Comparison of ENCODE assay signal across 20 cellular contexts in the genomic region with DNA sequence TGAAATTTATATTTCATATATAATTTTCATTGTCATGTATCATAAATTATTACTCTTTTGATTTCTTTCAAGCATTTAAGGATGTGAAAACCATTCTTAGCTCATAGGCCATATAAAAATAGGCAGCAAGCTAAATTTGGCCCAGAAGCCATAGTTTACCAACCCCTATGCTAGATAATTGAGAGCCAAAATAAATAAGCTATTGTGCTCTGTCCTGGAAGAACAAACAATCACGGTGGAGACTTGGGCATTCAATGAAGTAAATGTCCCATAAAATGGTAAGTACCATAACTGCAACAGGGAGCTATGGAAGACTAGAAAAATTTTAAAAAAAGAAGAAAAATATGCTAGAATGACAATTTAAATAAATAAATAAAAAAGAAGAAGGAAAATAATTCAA.
A peak's percentile ranks its signal among the peaks of the same experiment; 100 is the strongest.
DNase-seq lines count a peak whose midpoint lies in the region; ATAC-seq, FAIRE-seq and TF ChIP-seq lines count a peak whose summit lies in the region.
"Had no signal": no experiment of that assay in that cellular context is flagged by ENCODE, and none has a peak within 500 bp of the region (broad histone marks: within the 10 kb centered on the region; RNA-seq: fewer than 3 reads in every experiment).

No MANE protein-coding gene starts in this region.

- dilution Hi-C loops in endothelial cell of umbilical vein (cut with MboI; ENCODE audit: extremely low pct_ligation_motif_present, low sequenced_read_pairs), result no loop called here

- no peak for TF ChIP-seq POLR2A in endothelial cell of umbilical vein (IDR thresholded peaks at IDR 0.05; ENCODE audit: low read depth, low read length)

- H3K27me3 ChIP-seq in endothelial cell of umbilical vein (ENCODE audit: control insufficient read depth in 2 of 2, insufficient read depth in 2 of 2, low read length in 2 of 2), result peaks cover 5% of the 10 kb centered on the region in 2 experiments
- no peaks in the 10 kb centered on the region for H3K27me3 ChIP-seq in GM23248 (replicated peaks; ENCODE audit: insufficient read depth)
- H3K27me3 ChIP-seq: body of pancreas, heart left ventricle, transverse colon had no signal

- no peak for FAIRE-seq in endothelial cell of umbilical vein (lab: Jason Lieb, UNC)

- WGBS in GM23248 (ENCODE audit: low coverage in 1 of 2, low lambda C conversion rate in 2 of 2, missing lambda C conversion rate in 2 of 2), 2 experiments, result 67 to 85% methylated on average over 1 of the region's 1 CpG

- CTCF ChIA-PET in endothelial cell of umbilical vein (lab: Charles Lee), result no interaction called here

- BruUV-seq in endothelial cell of umbilical vein (replicated peaks; lab: Mats Ljungman, UMichigan), result no TSS peak

- H3K9me3 ChIP-seq in endothelial cell of umbilical vein (replicated peaks; ENCODE audit: control insufficient read depth, insufficient read depth, low read length), result no peaks in the 10 kb centered on the region
- H3K9me3 ChIP-seq in GM23248 (ENCODE audit: low read depth), result no peaks in the 10 kb centered on the region
- H3K9me3 ChIP-seq: body of pancreas, psoas muscle, transverse colon had no signal

- no peaks in the 10 kb centered on the region for H3K36me3 ChIP-seq in endothelial cell of umbilical vein (ENCODE audit: control insufficient read depth in 2 of 2, extremely low read depth in 1 of 2, insufficient read depth in 2 of 2, low read length in 2 of 2)
- H3K36me3 ChIP-seq in GM23248 (ENCODE audit: low read depth), result no peaks in the 10 kb centered on the region
- H3K36me3 ChIP-seq: heart left ventricle, transverse colon had no signal

- no peaks in the 10 kb centered on the region for H3K79me2 ChIP-seq in endothelial cell of umbilical vein (ENCODE audit: control insufficient read depth, insufficient read depth, low read length)
- H3K79me2 ChIP-seq in GM23248 (ENCODE audit: insufficient read depth), result no peaks in the 10 kb centered on the region

- H3K9me1 ChIP-seq in endothelial cell of umbilical vein (replicated peaks; ENCODE audit: control insufficient read depth, extremely low read depth, insufficient read depth, low read length), result no peaks in the 10 kb centered on the region

- no peak for ATAC-seq in GM18517 (IDR thresholded peaks at IDR 0.05; ENCODE audit: unreplicated experiment)
- ATAC-seq: activated CD4-positive, alpha-beta T cell treated with anti-CD3 and anti-CD28 coated beads for 36 hours; body of pancreas; heart left ventricle; psoas muscle; T-helper 17 cell had no signal

- H2AFZ ChIP-seq in endothelial cell of umbilical vein (ENCODE audit: low read depth, low read length), result no peak overlapping the region
- no peak overlapping the region for H2AFZ ChIP-seq in GM23248

- H4K20me1 ChIP-seq in endothelial cell of umbilical vein (replicated peaks; ENCODE audit: control insufficient read depth, extremely low read depth, insufficient read depth, low read length) (no peaks in the 10 kb centered on the region), GM23248 (ENCODE audit: insufficient read depth) (no peaks in the 10 kb centered on the region)

- H3K9me2 ChIP-seq in GM23248 (ENCODE audit: insufficient read depth), result no peaks in the 10 kb centered on the region

- H3F3A ChIP-seq in GM23248 (ENCODE audit: insufficient read depth), result no peaks in the 10 kb centered on the region

- no peak overlapping the region for H3K27ac ChIP-seq in endothelial cell of umbilical vein (ENCODE audit: insufficient read depth, low read depth, low read length)
- H3K27ac ChIP-seq in GM23248, result no peak overlapping the region
- H3K27ac ChIP-seq: body of pancreas, heart left ventricle, KMS-11, psoas muscle, SK-N-MC had no signal

- in situ Hi-C loops in GM23248 (cut with MboI), result no loop called here

- H3K4me1 ChIP-seq in endothelial cell of umbilical vein (ENCODE audit: control insufficient read depth, extremely low read depth, insufficient read depth, low read length) (no peaks in the 10 kb centered on the region), GM23248 (ENCODE audit: insufficient read depth) (no peaks in the 10 kb centered on the region)
- H3K4me1 ChIP-seq: body of pancreas, heart left ventricle, psoas muscle, transverse colon had no signal

- DNase-seq in DMS53 (lab: John Stamatoyannopoulos, UW) (peak; percentile 63), NCI-H1105 (lab: John Stamatoyannopoulos, UW) (peak; percentile 28), NCI-H345 (lab: John Stamatoyannopoulos, UW) (peak; percentile 89), endothelial cell of umbilical vein (ENCODE audit: low read depth, low spot score) (peak; percentile 19), GF-D8 (lab: John Stamatoyannopoulos, UW) (no peak), GM23248 (no peak), NCI-H1436 treated with DMSO at 0.1 percent for 48 hours (lab: John Stamatoyannopoulos, UW) (no peak)
- DNase-seq: activated CD4-positive, alpha-beta T cell treated with anti-CD3 and anti-CD28 coated beads for 36 hours; activated gamma-delta T cell treated with Interleukin-2 at 50 U/mL for 16 hours; activated T-cell treated with anti-CD3 and anti-CD28 coated beads, Interleukin-2, amount 50 U/mL, for 1 hour; body of pancreas; heart left ventricle; MV-4-11; psoas muscle; stimulated activated CD8-positive, alpha-beta memory T cell treated with anti-CD3 and anti-CD28 coated beads, Interleukin-4, amount 100 ng/mL, for 48 hours; T-helper 17 cell; transverse colon had no signal

- H3K9ac ChIP-seq in endothelial cell of umbilical vein (replicated peaks; ENCODE audit: extremely low read depth, insufficient read depth, low read length), result no peak overlapping the region
- H3K9ac ChIP-seq in GM23248, result no peak overlapping the region
- H3K9ac ChIP-seq: KMS-11 had no signal

- no peak overlapping the region for H3K4me2 ChIP-seq in endothelial cell of umbilical vein (ENCODE audit: insufficient read depth, low read length)
- H3K4me2 ChIP-seq in GM23248 (ENCODE audit: unreplicated experiment), result no peak overlapping the region
- H3K4me2 ChIP-seq: KMS-11 had no signal

- no peak overlapping the region for H3K4me3 ChIP-seq in endothelial cell of umbilical vein (replicated peaks in 1 of 3; ENCODE audit: insufficient read depth in 1 of 3, low read depth in 1 of 3, low read length in 3 of 3)
- H3K4me3 ChIP-seq in GM23248, result no peak overlapping the region
- H3K4me3 ChIP-seq: body of pancreas, heart left ventricle, psoas muscle, SK-N-MC, transverse colon had no signal

- POLR2A ChIA-PET in endothelial cell of umbilical vein (lab: Charles Lee), result no interaction called here

- no peak for TF ChIP-seq CTCF in endothelial cell of umbilical vein (IDR thresholded peaks at IDR 0.05; ENCODE audit: extremely low read depth in 1 of 2, insufficient read depth in 1 of 2, low read depth in 1 of 2, low read length in 2 of 2)

- intact Hi-C loops in endothelial cell of umbilical vein (cut with micrococcal nuclease), result no loop called here

TF ChIP-seq in endothelial cell of umbilical vein, 7 proteins besides CTCF, POLR2A, EP300 and RAD21:
- TF ChIP-seq EZH2 (IDR thresholded peaks at IDR 0.05; ENCODE audit: borderline replicate concordance, low read depth, low read length, severe bottlenecking) (no peak), GATA2 (IDR thresholded peaks at IDR 0.05; ENCODE audit: insufficient read depth, insufficient read length, low read depth, low read length) (no peak), MYC (IDR thresholded peaks at IDR 0.05; ENCODE audit: low read depth, low read length) (no peak), JUN (IDR thresholded peaks at IDR 0.05; ENCODE audit: borderline replicate concordance, insufficient read depth, insufficient read length, low read depth) (no peak), POLR2AphosphoS5 (IDR thresholded peaks at IDR 0.05; ENCODE audit: insufficient read depth, low read depth, low read length) (no peak), FOS (IDR thresholded peaks at IDR 0.05; ENCODE audit: borderline replicate concordance, insufficient read depth, low read length) (no peak), MAX (IDR thresholded peaks at IDR 0.05; ENCODE audit: insufficient read depth, insufficient read length) (no peak)
TF ChIP-seq in endothelial cell of umbilical vein: peak in this region for 0.

Comparison
In these comparisons a context has a peak if more than half of its experiments do, and no peak if none do; other contexts are left out.
1. DNase-seq: peak in DMS53 (single experiment), NCI-H1105 (single experiment), NCI-H345 (single experiment) and endothelial cell of umbilical vein (single experiment); none in GF-D8 (single experiment), GM23248 (single experiment) and NCI-H1436 treated with DMSO at 0.1 percent for 48 hours (single experiment).